In the genomic region with DNA sequence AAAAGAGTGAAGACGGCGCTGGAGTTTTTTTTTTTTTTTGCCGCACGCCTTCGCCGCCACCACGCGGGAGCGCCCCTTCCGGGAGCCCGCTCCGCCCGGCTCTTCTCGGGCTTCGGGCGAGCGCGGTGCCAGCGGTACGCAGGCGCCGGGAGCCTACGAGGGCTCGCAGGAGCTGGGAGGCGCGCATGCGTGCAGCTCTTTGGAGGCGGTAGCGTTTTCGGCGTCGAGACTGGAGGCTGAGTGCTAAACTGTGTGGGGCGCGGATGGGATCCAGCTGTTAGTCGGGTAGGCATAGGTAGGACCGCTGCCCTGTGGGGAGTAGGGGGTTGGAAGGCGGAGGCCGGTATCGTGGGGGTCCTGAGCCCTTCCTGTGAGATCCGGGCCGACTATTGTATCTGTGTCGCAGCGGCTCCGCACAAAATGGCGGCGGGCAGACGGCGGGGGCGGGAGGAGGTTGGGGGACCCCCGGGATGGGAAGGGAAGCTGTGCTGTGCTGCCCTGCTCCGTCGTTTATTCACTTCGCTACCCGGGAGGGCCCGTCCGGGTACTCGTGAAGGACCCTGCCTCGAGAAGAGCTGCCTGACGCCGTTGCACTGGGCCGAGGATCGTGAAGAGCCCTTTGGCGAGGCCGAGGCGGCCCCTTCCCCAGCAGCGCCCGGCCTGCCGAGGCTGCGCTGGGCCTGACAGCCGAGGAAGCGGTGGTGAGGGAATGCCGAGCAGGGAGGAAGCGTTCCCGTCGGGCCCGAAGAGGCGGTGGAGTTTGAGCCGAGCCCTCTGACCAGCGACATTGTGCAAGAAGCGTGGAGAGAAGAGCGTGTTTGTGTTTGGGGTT, we compare ENCODE assay signal across 8 cellular contexts. TPM values are rescaled to one million over a fixed set of nuclear protein-coding genes. Genes with fewer than 3 reads are reported as not detected.
DNase-seq lines count a peak whose midpoint lies in the region; ATAC-seq and TF ChIP-seq lines count a peak whose summit lies in the region.

A gene with protein sequence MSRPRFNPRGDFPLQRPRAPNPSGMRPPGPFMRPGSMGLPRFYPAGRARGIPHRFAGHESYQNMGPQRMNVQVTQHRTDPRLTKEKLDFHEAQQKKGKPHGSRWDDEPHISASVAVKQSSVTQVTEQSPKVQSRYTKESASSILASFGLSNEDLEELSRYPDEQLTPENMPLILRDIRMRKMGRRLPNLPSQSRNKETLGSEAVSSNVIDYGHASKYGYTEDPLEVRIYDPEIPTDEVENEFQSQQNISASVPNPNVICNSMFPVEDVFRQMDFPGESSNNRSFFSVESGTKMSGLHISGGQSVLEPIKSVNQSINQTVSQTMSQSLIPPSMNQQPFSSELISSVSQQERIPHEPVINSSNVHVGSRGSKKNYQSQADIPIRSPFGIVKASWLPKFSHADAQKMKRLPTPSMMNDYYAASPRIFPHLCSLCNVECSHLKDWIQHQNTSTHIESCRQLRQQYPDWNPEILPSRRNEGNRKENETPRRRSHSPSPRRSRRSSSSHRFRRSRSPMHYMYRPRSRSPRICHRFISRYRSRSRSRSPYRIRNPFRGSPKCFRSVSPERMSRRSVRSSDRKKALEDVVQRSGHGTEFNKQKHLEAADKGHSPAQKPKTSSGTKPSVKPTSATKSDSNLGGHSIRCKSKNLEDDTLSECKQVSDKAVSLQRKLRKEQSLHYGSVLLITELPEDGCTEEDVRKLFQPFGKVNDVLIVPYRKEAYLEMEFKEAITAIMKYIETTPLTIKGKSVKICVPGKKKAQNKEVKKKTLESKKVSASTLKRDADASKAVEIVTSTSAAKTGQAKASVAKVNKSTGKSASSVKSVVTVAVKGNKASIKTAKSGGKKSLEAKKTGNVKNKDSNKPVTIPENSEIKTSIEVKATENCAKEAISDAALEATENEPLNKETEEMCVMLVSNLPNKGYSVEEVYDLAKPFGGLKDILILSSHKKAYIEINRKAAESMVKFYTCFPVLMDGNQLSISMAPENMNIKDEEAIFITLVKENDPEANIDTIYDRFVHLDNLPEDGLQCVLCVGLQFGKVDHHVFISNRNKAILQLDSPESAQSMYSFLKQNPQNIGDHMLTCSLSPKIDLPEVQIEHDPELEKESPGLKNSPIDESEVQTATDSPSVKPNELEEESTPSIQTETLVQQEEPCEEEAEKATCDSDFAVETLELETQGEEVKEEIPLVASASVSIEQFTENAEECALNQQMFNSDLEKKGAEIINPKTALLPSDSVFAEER (N-terminal part only) (plus strand): TSS at position 202 of the 832 bp plus-strand sequence. CDS start 17,173 bp downstream, outside the sequence.

- peak within 1 kb of the TSS; percentile 79 for H3K27ac ChIP-seq in colonic mucosa

- H3K36me3 ChIP-seq in BE2C (no peaks in the 10 kb centered on the region), colonic mucosa (no peaks in the 10 kb centered on the region)

- H3K27me3 ChIP-seq in BE2C (no peaks in the 10 kb centered on the region), colonic mucosa (no peaks in the 10 kb centered on the region)

- DNase-seq in BE2C (peak; percentile 87), NCI-H524 (lab: John Stamatoyannopoulos, UW) (peak; percentile 61 to 91), colonic mucosa (peak; percentile 91), left colon (peak; percentile 89 to 96)
- peak; percentile 90 to 93 for DNase-seq in activated CD4-positive, alpha-beta T cell treated with anti-CD3 and anti-CD28 coated beads for 4 hours
- peak; percentile 90 for DNase-seq in stimulated activated CD4-positive, alpha-beta T cell treated with anti-CD3 and anti-CD28 coated beads, Interleukin-1b, Interleukin-23, amount 100 ng/mL, for 48 hours

- intact Hi-C loops in colonic mucosa (cut with DNase I) (no loop called here), left colon (cut with DNase I, micrococcal nuclease) (no loop called here)

- H3K4me1 ChIP-seq in BE2C: no peaks in the 10 kb centered on the region
- H3K4me1 ChIP-seq in colonic mucosa: peaks cover 5% of the 10 kb centered on the region

- ATAC-seq in HG03439 (IDR thresholded peaks at IDR 0.05; ENCODE audit: unreplicated experiment) (peak; percentile 98), left colon (peak; percentile 94)

- no peaks in the 10 kb centered on the region for H3K9me3 ChIP-seq in BE2C
- H3K9me3 ChIP-seq in colonic mucosa: no peaks in the 10 kb centered on the region

- peak; percentile 93 for TF ChIP-seq POLR2A in GM19193 (IDR thresholded peaks at IDR 0.05; ENCODE audit: extremely low read depth, insufficient read depth, insufficient read length)

- peak; percentile 36 for TF ChIP-seq CTCF in BE2C (IDR thresholded peaks at IDR 0.05; ENCODE audit: low read depth, low read length)
- TF ChIP-seq CTCF in colonic mucosa (IDR thresholded peaks at IDR 0.05): peak; percentile 74

- H3K9ac ChIP-seq in colonic mucosa (ENCODE audit: low read depth in 2 of 2, low read length in 2 of 2): peak within 1 kb of the TSS; percentile 88 to 97

- H3K4me3 ChIP-seq in BE2C (ENCODE audit: low read depth, low read length) (peak within 1 kb of the TSS; percentile 84), colonic mucosa (peak within 1 kb of the TSS; percentile 85)

RNA-seq across cellular contexts. Expression of the gene that starts here (rescaled TPM):
- polyA plus RNA-seq in BE2C (2012; ENCODE audit: insufficient read depth, insufficient read length, low read depth): 30.7 TPM
- total RNA-seq in colonic mucosa: 10 to 100 TPM; 73.2 to 76.9 TPM
- 10 to 100 TPM; 75.5 to 76.7 TPM for total RNA-seq in left colon

Comparison
In these comparisons a context has a peak if more than half of its experiments do, and no peak if none do; other contexts are left out.
1. Peak in every context shown above with its lines: DNase-seq, ATAC-seq, H3K4me3 ChIP-seq and H3K27ac ChIP-seq.